9 cellular contexts compared by ENCODE assay signal in the genomic region with DNA sequence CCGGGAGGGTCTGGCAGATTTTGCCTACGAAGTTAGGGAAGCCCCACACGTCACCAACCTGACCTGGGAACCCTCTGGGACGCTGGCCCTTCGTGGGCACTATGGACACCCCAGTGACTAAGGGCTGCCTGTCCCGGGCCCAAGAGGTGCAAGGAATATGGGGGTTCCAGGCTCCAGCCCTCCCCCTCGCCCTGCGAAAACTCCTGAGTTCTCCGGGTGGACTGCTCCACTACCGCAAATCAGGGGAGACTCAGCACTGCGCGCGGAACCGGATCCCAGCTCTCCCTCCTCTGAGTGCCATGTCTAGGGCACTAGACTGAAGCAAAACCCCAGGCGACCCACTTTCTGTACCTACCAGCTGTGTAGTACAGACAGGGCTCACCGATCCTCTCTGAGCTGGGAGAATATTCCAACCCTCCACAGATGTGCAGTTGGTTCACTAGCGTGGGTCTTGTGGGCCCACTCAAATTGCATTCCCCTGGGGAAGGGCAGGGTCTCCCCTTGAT. TPM values are rescaled to one million over a fixed set of nuclear protein-coding genes. Genes with fewer than 3 reads are reported as not detected.
DNase-seq lines count a peak whose midpoint lies in the region; ATAC-seq, FAIRE-seq and TF ChIP-seq lines count a peak whose summit lies in the region.
"Had no signal": no experiment of that assay in that cellular context is flagged by ENCODE, and none has a peak within 500 bp of the region (broad histone marks: within the 10 kb centered on the region; RNA-seq: fewer than 3 reads in every experiment).

A gene with protein sequence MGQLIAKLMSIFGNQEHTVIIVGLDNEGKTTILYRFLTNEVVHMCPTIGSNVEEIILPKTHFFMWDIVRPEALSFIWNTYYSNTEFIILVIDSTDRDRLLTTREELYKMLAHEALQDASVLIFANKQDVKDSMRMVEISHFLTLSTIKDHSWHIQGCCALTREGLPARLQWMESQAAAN (minus strand): TSS at position 318 of the 506 bp plus-strand sequence. CDS start 401 bp downstream, outside the sequence.

- peak within 1 kb of the TSS; percentile 69 for H2AFZ ChIP-seq in OCI-LY7 (ENCODE audit: low read length)

- BruUV-seq in OCI-LY7 (replicated peaks; lab: Mats Ljungman, UMichigan) = no TSS peak

- DNase-seq in CD4-positive, CD25-positive, alpha-beta regulatory T cell = no peak
- no peak for DNase-seq in OCI-LY7 (ENCODE audit: low spot score)
- no peak for DNase-seq in fibroblast of mammary gland (ENCODE audit: low read depth)
- DNase-seq in pancreas = peak in 2 of 6 donors; percentile 23 to 69
- no peak for DNase-seq in central memory CD4-positive, alpha-beta T cell
- no peak for DNase-seq in sciatic nerve (ENCODE audit: low spot score)
- DNase-seq: kidney glomerular epithelial cell had no signal

- H3K4me1 ChIP-seq in CD4-positive, CD25-positive, alpha-beta regulatory T cell (ENCODE audit: control insufficient read depth, insufficient read depth, low read length, poor library complexity, severe bottlenecking) = peaks cover 16% of the 10 kb centered on the region
- H3K4me1 ChIP-seq in OCI-LY7 (ENCODE audit: insufficient read depth, low read length, poor library complexity, severe bottlenecking) (peaks cover 63% of the 10 kb centered on the region), pancreas (peaks cover 0 to 13% (median 13%) of the 10 kb centered on the region in 3 donors)

- H3K9me3 Mint-ChIP-seq in CD4-positive, CD25-positive, alpha-beta regulatory T cell = peaks cover 0 to 3% (median 0%) of the 10 kb centered on the region in 7 donors

- no peaks in the 10 kb centered on the region for H3K9me3 ChIP-seq in CD4-positive, CD25-positive, alpha-beta regulatory T cell (ENCODE audit: control insufficient read depth in 2 of 2, low read length in 2 of 2)
- H3K9me3 ChIP-seq in OCI-LY7 (ENCODE audit: low read length) (peaks cover 3% of the 10 kb centered on the region; the same call in 1 of the 2 replicates), pancreas (no peaks in the 10 kb centered on the region)

- peaks cover 16% of the 10 kb centered on the region for H3K27me3 ChIP-seq in CD4-positive, CD25-positive, alpha-beta regulatory T cell (ENCODE audit: control insufficient read depth, insufficient read depth, low read length)
- H3K27me3 ChIP-seq in pancreas = no peaks in the 10 kb centered on the region

- WGBS in pancreas, 2 donors = 25 to 27% methylated on average over 17 of the region's 17 CpGs

- H3K36me3 ChIP-seq in CD4-positive, CD25-positive, alpha-beta regulatory T cell (ENCODE audit: control insufficient read depth, insufficient read depth, low read length) = no peaks in the 10 kb centered on the region
- H3K36me3 ChIP-seq in OCI-LY7 (ENCODE audit: insufficient read depth, low read length) (no peaks in the 10 kb centered on the region), pancreas (no peaks in the 10 kb centered on the region)

- no peak for TF ChIP-seq CTCF in OCI-LY7 (conservative IDR thresholded peaks at IDR 0.05; ENCODE audit: low read length)
- TF ChIP-seq CTCF in fibroblast of mammary gland (conservative IDR thresholded peaks at IDR 0.05; ENCODE audit: control insufficient read depth, insufficient read depth, low read depth, low read length) = no peak
- TF ChIP-seq CTCF in pancreas (IDR thresholded peaks at IDR 0.05) = no peak

- no peaks in the 10 kb centered on the region for H3K9me2 ChIP-seq in OCI-LY7 (ENCODE audit: insufficient read depth, low read length)

- H3K4me1 Mint-ChIP-seq in CD4-positive, CD25-positive, alpha-beta regulatory T cell = peaks cover 0 to 16% (median 10%) of the 10 kb centered on the region in 4 donors

- peaks cover 49% of the 10 kb centered on the region for H3K27me3 Mint-ChIP-seq in CD4-positive, CD25-positive, alpha-beta regulatory T cell

- intact Hi-C loops in OCI-LY7 (cut with micrococcal nuclease; ENCODE audit: unreplicated experiment) (no loop called here), pancreas (cut with DNase I) (no loop called here), sciatic nerve (cut with DNase I) (no loop called here)

- peak within 1 kb of the TSS; percentile 76 to 91 (median 89) for H3K4me3 Mint-ChIP-seq in CD4-positive, CD25-positive, alpha-beta regulatory T cell

- peak within 1 kb of the TSS in 1 of 3 donors; percentile 24 for H3K27ac Mint-ChIP-seq in CD4-positive, CD25-positive, alpha-beta regulatory T cell

- no peak for ATAC-seq in CD4-positive, CD25-positive, alpha-beta regulatory T cell (ENCODE audit: low read depth in 2 of 2)
- peak; percentile 19 to 38 (median 24) for ATAC-seq in pancreas
- no peak for ATAC-seq in HG03457 (IDR thresholded peaks at IDR 0.05; ENCODE audit: unreplicated experiment)
- no peak for ATAC-seq in sciatic nerve
- no peak for ATAC-seq in HG03354 (IDR thresholded peaks at IDR 0.05; ENCODE audit: poor library complexity, severe bottlenecking, unreplicated experiment)

- H3K36me3 Mint-ChIP-seq in CD4-positive, CD25-positive, alpha-beta regulatory T cell = no peaks in the 10 kb centered on the region

- H3K79me2 ChIP-seq in OCI-LY7 (ENCODE audit: insufficient read depth, low read depth, low read length) = no peaks in the 10 kb centered on the region

- H3K27ac ChIP-seq in CD4-positive, CD25-positive, alpha-beta regulatory T cell (ENCODE audit: insufficient read depth, low read length, poor library complexity, severe bottlenecking) = no peak within 1 kb of the TSS
- H3K27ac ChIP-seq in OCI-LY7 (ENCODE audit: low read depth, low read length, poor library complexity, severe bottlenecking) (peak within 1 kb of the TSS; percentile 72), pancreas (peak within 1 kb of the TSS; percentile 27 to 63 (median 45))

- FAIRE-seq in pancreas (lab: Jason Lieb, UNC) = no peak

- no peaks in the 10 kb centered on the region for H4K20me1 ChIP-seq in OCI-LY7 (ENCODE audit: insufficient read depth, low read length)

- H3K4me3 ChIP-seq in CD4-positive, CD25-positive, alpha-beta regulatory T cell (ENCODE audit: low read depth, low read length) = peak within 1 kb of the TSS; percentile 42
- H3K4me3 ChIP-seq in OCI-LY7 (ENCODE audit: low read depth, low read length, poor library complexity, severe bottlenecking) = peak within 1 kb of the TSS; percentile 62
- peak within 1 kb of the TSS; percentile 57 for H3K4me3 ChIP-seq in fibroblast of mammary gland (ENCODE audit: control insufficient read depth, low read depth, low read length)
- H3K4me3 ChIP-seq in pancreas = peak within 1 kb of the TSS; percentile 14 to 46 (median 30)

- H3K4me2 ChIP-seq in OCI-LY7 (ENCODE audit: low read length) = peak within 1 kb of the TSS; percentile 77

- POLR2A ChIA-PET in OCI-LY7 (lab: Charles Lee) = no interaction called here

- CTCF ChIA-PET in OCI-LY7 (lab: Charles Lee; ENCODE audit: unreplicated experiment) = interaction anchor here (0.8 to 1.8 kb wide), 2 partner anchors 9 kb away, joined by 3 read pairs; no protein-coding TSS in a partner anchor

RNA-seq across cellular contexts. Expression of the gene that starts here (rescaled TPM):
- total RNA-seq in CD4-positive, CD25-positive, alpha-beta regulatory T cell = not detected
- polyA plus RNA-seq in CD4-positive, CD25-positive, alpha-beta regulatory T cell = not detected
- 0.16 and 2.4 TPM in 2 replicates for total RNA-seq in OCI-LY7 (2014; rRNA removed; shearing (Covaris generic))
- total RNA-seq in OCI-LY7 (2022) = 0.65 and 0.68 TPM in 2 replicates
- under 1 TPM in 4 of 6 donors, not detected in 2; 0.31 to 0.87 (median 0.72) TPM for total RNA-seq in pancreas
- 1 to 10 TPM in 1 of 2 donors, not detected in 1; 1.0 TPM for polyA plus RNA-seq in pancreas
- not detected for total RNA-seq in sciatic nerve

Comparison
In these comparisons a context has a peak if more than half of its experiments do, and no peak if none do; other contexts are left out.
1. ATAC-seq: peak in pancreas (4 of 4); none in CD4-positive, CD25-positive, alpha-beta regulatory T cell (0 of 2), HG03457 (single experiment), sciatic nerve (single experiment) and HG03354 (single experiment).
2. Peak in every context shown above with its lines, with median percentiles within 50 percentile points of each other: H3K4me3 ChIP-seq.